ENCODE assay signal across 8 cellular contexts in genomic region chr14:64880382-64881121, GRCh38. TPM values are rescaled to one million over a fixed set of nuclear protein-coding genes. Genes with fewer than 3 reads are reported as not detected.
DNase-seq lines count a peak whose midpoint lies in the region; ATAC-seq and TF ChIP-seq lines count a peak whose summit lies in the region.

No MANE protein-coding gene starts in this region.

- H3K14ac ChIP-seq in H9 (ENCODE audit: insufficient read depth, low read length), result no peak overlapping the region; the same call in 1 of the 2 replicates

- H3K9me3 ChIP-seq in CD4-positive, CD25-positive, alpha-beta regulatory T cell (ENCODE audit: control insufficient read depth in 2 of 2, low read length in 2 of 2), result no peaks in the 10 kb centered on the region
- no peaks in the 10 kb centered on the region for H3K9me3 ChIP-seq in H9 (ENCODE audit: control insufficient read depth, low read depth, low read length)

- POLR2A ChIA-PET in naive thymus-derived CD8-positive, alpha-beta T cell (lab: Charles Lee), result interaction anchor here (1.0 to 1.1 kb wide), 2 partner anchors 34 to 106 kb away, joined by 3 to 4 read pairs; partner anchors contain the start of genes CHURC1 and FNTB

- H3K23ac ChIP-seq in H9 (ENCODE audit: insufficient read length, low read depth, low read length), result no peak overlapping the region

- H3K4ac ChIP-seq in H9 (ENCODE audit: low read depth, low read length), result no peak overlapping the region

- H2BK12ac ChIP-seq in H9 (ENCODE audit: insufficient read length, low read depth, low read length), result no peak overlapping the region

- peak overlapping the region; percentile 25 for H3K9ac ChIP-seq in H9 (ENCODE audit: extremely low read depth, insufficient read length, low read length)

- H2AFZ ChIP-seq in H9 (ENCODE audit: low read length), result no peak overlapping the region

- H3K36me3 Mint-ChIP-seq in CD4-positive, CD25-positive, alpha-beta regulatory T cell, result no peaks in the 10 kb centered on the region
- H3K36me3 Mint-ChIP-seq in H9 (ENCODE audit: insufficient read depth in 1 of 3, low read depth in 3 of 3), result no peaks in the 10 kb centered on the region
- no peaks in the 10 kb centered on the region for H3K36me3 Mint-ChIP-seq in naive thymus-derived CD8-positive, alpha-beta T cell

- H3K9me3 Mint-ChIP-seq in CD4-positive, CD25-positive, alpha-beta regulatory T cell, result peaks cover 0 to 2% (median 0%) of the 10 kb centered on the region in 7 donors
- no peaks in the 10 kb centered on the region for H3K9me3 Mint-ChIP-seq in H9
- no peaks in the 10 kb centered on the region for H3K9me3 Mint-ChIP-seq in naive thymus-derived CD8-positive, alpha-beta T cell

- H3K18ac ChIP-seq in H9 (ENCODE audit: insufficient read length, low read depth, low read length), result no peak overlapping the region

- H3K79me1 ChIP-seq in H9 (ENCODE audit: insufficient read depth, low read depth, low read length, poor library complexity, severe bottlenecking), result no peaks in the 10 kb centered on the region

- peaks cover 90% of the 10 kb centered on the region for H3K27me3 Mint-ChIP-seq in CD4-positive, CD25-positive, alpha-beta regulatory T cell
- H3K27me3 Mint-ChIP-seq in H9 (ENCODE audit: low read depth), result peaks cover 86% of the 10 kb centered on the region
- peaks cover 13 to 42% (median 19%) of the 10 kb centered on the region in 5 donors for H3K27me3 Mint-ChIP-seq in naive thymus-derived CD8-positive, alpha-beta T cell

- no CpG with 5 or more reads among the region's 42 CpGs for WGBS in H9 (ENCODE audit: extremely low coverage, insufficient read length, low lambda C conversion rate)

- peaks cover 46% of the 10 kb centered on the region for H3K27me3 ChIP-seq in CD4-positive, CD25-positive, alpha-beta regulatory T cell (ENCODE audit: control insufficient read depth, insufficient read depth, low read length)
- peaks cover 14% of the 10 kb centered on the region; the same call in 1 of the 2 replicates for H3K27me3 ChIP-seq in H9 (ENCODE audit: insufficient read depth, low read length)

- peak; percentile 68 to 76 for ATAC-seq in CD4-positive, CD25-positive, alpha-beta regulatory T cell (ENCODE audit: low read depth in 2 of 2)
- ATAC-seq in naive thymus-derived CD8-positive, alpha-beta T cell, result peak; percentile 83 to 87

- no peaks in the 10 kb centered on the region for H3K79me2 ChIP-seq in H9 (ENCODE audit: insufficient read depth, low read length)

- H3K4me1 Mint-ChIP-seq in CD4-positive, CD25-positive, alpha-beta regulatory T cell, result peaks cover 0 to 12% (median 6%) of the 10 kb centered on the region in 4 donors
- peaks cover 16 to 17% of the 10 kb centered on the region in 2 experiments for H3K4me1 Mint-ChIP-seq in H9
- peaks cover 1 to 7% (median 4%) of the 10 kb centered on the region in 4 donors for H3K4me1 Mint-ChIP-seq in naive thymus-derived CD8-positive, alpha-beta T cell

- peaks cover 19% of the 10 kb centered on the region for H3K4me1 ChIP-seq in CD4-positive, CD25-positive, alpha-beta regulatory T cell (ENCODE audit: control insufficient read depth, insufficient read depth, low read length, poor library complexity, severe bottlenecking)
- H3K4me1 ChIP-seq in H9 (ENCODE audit: insufficient read depth, low read length), result no peaks in the 10 kb centered on the region

- H2BK5ac ChIP-seq in H9 (ENCODE audit: insufficient read length, low read length), result no peak overlapping the region

- no peak overlapping the region for H2BK15ac ChIP-seq in H9 (ENCODE audit: low read depth, low read length)

- H2BK20ac ChIP-seq in H9 (ENCODE audit: low read depth, low read length, poor library complexity, severe bottlenecking), result no peak overlapping the region

- peak overlapping the region; percentile 76 for H3K4me2 ChIP-seq in H9 (ENCODE audit: insufficient read depth, insufficient read length, low read length)

- no peak overlapping the region for H4K8ac ChIP-seq in H9 (replicated peaks; ENCODE audit: insufficient read length, low read depth, low read length)

- H3K36me3 ChIP-seq in CD4-positive, CD25-positive, alpha-beta regulatory T cell (ENCODE audit: control insufficient read depth, insufficient read depth, low read length), result no peaks in the 10 kb centered on the region

- TF ChIP-seq CTCF in H9 (conservative IDR thresholded peaks at IDR 0.05), result peak; percentile 6; the same call in 1 of the 3 replicates
- no peak for TF ChIP-seq CTCF in epithelial cell of esophagus (IDR thresholded peaks at IDR 0.05; ENCODE audit: insufficient read depth, low read depth, low read length, missing control alignments)

- peak overlapping the region; percentile 38 for H3K4me3 ChIP-seq in CD4-positive, CD25-positive, alpha-beta regulatory T cell (ENCODE audit: low read depth, low read length)
- peak overlapping the region; percentile 28 for H3K4me3 ChIP-seq in epithelial cell of esophagus (ENCODE audit: low read length)

- H3T11ph ChIP-seq in H9 (ENCODE audit: low read length), result no peak overlapping the region

- peaks cover 6% of the 10 kb centered on the region for H3K23me2 ChIP-seq in H9 (ENCODE audit: insufficient read length, low read depth, low read length, poor library complexity, severe bottlenecking)

- H3K27ac Mint-ChIP-seq in CD4-positive, CD25-positive, alpha-beta regulatory T cell, result no peak overlapping the region
- H3K27ac Mint-ChIP-seq in H9, result peak overlapping the region in 1 of 3 experiments; percentile 85; a peak in 2 of 7 replicates
- peak overlapping the region in 7 of 10 donors; percentile 5 to 75 (median 53) for H3K27ac Mint-ChIP-seq in naive thymus-derived CD8-positive, alpha-beta T cell

- peak overlapping the region; percentile 66 to 93 (median 87) for H3K4me3 Mint-ChIP-seq in CD4-positive, CD25-positive, alpha-beta regulatory T cell
- peak overlapping the region; percentile 79 to 90 for H3K4me3 Mint-ChIP-seq in H9
- H3K4me3 Mint-ChIP-seq in naive thymus-derived CD8-positive, alpha-beta T cell, result peak overlapping the region; percentile 86 to 94 (median 90)

- H2AK5ac ChIP-seq in H9 (ENCODE audit: insufficient read length, low read length), result no peak overlapping the region

- peak; percentile 38 to 57 (median 49) for DNase-seq in CD4-positive, CD25-positive, alpha-beta regulatory T cell
- DNase-seq in H9 (peak; percentile 80), NCI-H526 (lab: John Stamatoyannopoulos, UW) (peak; percentile 46 to 82), epithelial cell of esophagus (ENCODE audit: low read depth) (no peak), KG1 (lab: John Stamatoyannopoulos, UW) (no peak)
- peak; percentile 13 for DNase-seq in activated CD8-positive, alpha-beta memory T cell treated with anti-CD3 and anti-CD28 coated beads, Interleukin-2, amount 50 U/mL, for 24 hours (ENCODE audit: extremely low read depth)
- DNase-seq in naive thymus-derived CD8-positive, alpha-beta T cell, result peak; percentile 38 to 77 (median 55)
- DNase-seq in stimulated activated naive CD4-positive, alpha-beta T cell (lab: John Stamatoyannopoulos, UW), result peak; percentile 23 to 59 (median 50)

- H3K56ac ChIP-seq in H9 (ENCODE audit: insufficient read length, low read depth, low read length), result no peak overlapping the region

- H4K5ac ChIP-seq in H9 (ENCODE audit: insufficient read length, low read depth, low read length), result no peak overlapping the region

- no peak overlapping the region for H2BK120ac ChIP-seq in H9 (ENCODE audit: low read depth, low read length, poor library complexity, severe bottlenecking)

- no peak overlapping the region for H3K27ac ChIP-seq in CD4-positive, CD25-positive, alpha-beta regulatory T cell (ENCODE audit: insufficient read depth, low read length, poor library complexity, severe bottlenecking)
- H3K27ac ChIP-seq in H9 (ENCODE audit: insufficient read length, low read depth, low read length), result no peak overlapping the region

- H4K91ac ChIP-seq in H9 (ENCODE audit: insufficient read length, low read depth, low read length), result no peak overlapping the region

- no peaks in the 10 kb centered on the region for H4K20me1 ChIP-seq in H9 (ENCODE audit: control insufficient read depth, insufficient read depth, insufficient read length)

RNA-seq across cellular contexts. Expression of gene SPTB, which starts 0.8 kb away (rescaled TPM):
- total RNA-seq in CD4-positive, CD25-positive, alpha-beta regulatory T cell, result 0.91 TPM
- under 1 TPM in 3 of 4 donors, not detected in 1; 0.11 to 0.24 (median 0.23) TPM for polyA plus RNA-seq in CD4-positive, CD25-positive, alpha-beta regulatory T cell
- 2.3 and 3.1 TPM in 2 replicates for total RNA-seq in H9 (2021)
- total RNA-seq in naive thymus-derived CD8-positive, alpha-beta T cell, result under 1 TPM in 1 of 2 experiments, not detected in 1; 0.14 TPM
- not detected for polyA plus RNA-seq in naive thymus-derived CD8-positive, alpha-beta T cell

RNA-seq across cellular contexts. Expression of gene CHURC1, which starts 33.7 kb away (rescaled TPM):
- 95.3 TPM for total RNA-seq in CD4-positive, CD25-positive, alpha-beta regulatory T cell
- 100 to 1,000 TPM; 171 to 228 (median 188) TPM for polyA plus RNA-seq in CD4-positive, CD25-positive, alpha-beta regulatory T cell
- total RNA-seq in H9 (2021), result 49.5 and 58.7 TPM in 2 replicates
- total RNA-seq in naive thymus-derived CD8-positive, alpha-beta T cell, result 100 to 1,000 TPM in 1 of 2 experiments, 10 to 100 TPM in 1; 99.9 to 104 TPM
- 100 to 1,000 TPM; 122 to 166 (median 148) TPM for polyA plus RNA-seq in naive thymus-derived CD8-positive, alpha-beta T cell

Comparison
In these comparisons a context has a peak if more than half of its experiments do, and no peak if none do; other contexts are left out.
1. DNase-seq: peak in CD4-positive, CD25-positive, alpha-beta regulatory T cell (3 of 3), H9 (single experiment), NCI-H526 (2 of 2), activated CD8-positive, alpha-beta memory T cell treated with anti-CD3 and anti-CD28 coated beads, Interleukin-2, amount 50 U/mL, for 24 hours (single experiment), naive thymus-derived CD8-positive, alpha-beta T cell (10 of 10) and stimulated activated naive CD4-positive, alpha-beta T cell (6 of 6); none in epithelial cell of esophagus (single experiment) and KG1 (single experiment).
2. H3K27ac Mint-ChIP-seq: peak in naive thymus-derived CD8-positive, alpha-beta T cell (7 of 10); none in CD4-positive, CD25-positive, alpha-beta regulatory T cell (0 of 3).
3. Peak in every context shown above with its lines, with median percentiles within 50 percentile points of each other: H3K4me3 Mint-ChIP-seq.